ENCODE assay signal across 1 cellular context in the genomic region with DNA sequence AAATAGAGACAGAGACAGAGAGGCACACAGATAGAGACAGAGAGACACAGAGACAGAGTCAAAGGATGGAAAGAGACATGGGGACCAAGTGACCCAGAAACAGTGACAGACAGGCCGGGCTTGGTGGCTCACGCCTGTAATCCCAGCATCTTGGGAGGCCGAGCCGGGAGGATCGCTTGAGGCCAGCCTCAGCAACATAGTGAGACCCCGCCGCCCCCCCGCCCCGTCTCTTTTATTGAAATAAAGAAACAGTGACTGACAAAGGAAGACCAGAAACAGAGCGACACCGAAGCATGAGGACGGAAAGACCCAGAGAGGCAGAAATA.
TF ChIP-seq lines count a peak whose summit lies in the region.

No MANE protein-coding gene starts in this region.

TF ChIP-seq in K562, 482 proteins besides CTCF, POLR2A, EP300 and RAD21 (continued from another document and continues in another):
- TF ChIP-seq HDGF (IDR thresholded peaks at IDR 0.05) (no peak), HIVEP1 (CRISPR knock-in tag; IDR thresholded peaks at IDR 0.05) (no peak), MYNN (IDR thresholded peaks at IDR 0.05) (no peak), MYNN (CRISPR knock-in tag; IDR thresholded peaks at IDR 0.05) (no peak), FUS (optimal IDR thresholded peaks at IDR 0.05; ENCODE audit: low read depth, low read length) (no peak), SMARCA4 (IDR thresholded peaks at IDR 0.05) (0 out of 2 replicates have a peak, but pooled peaks have one; percentile 7), SIX5 (IDR thresholded peaks at IDR 0.05; ENCODE audit: borderline replicate concordance in 1 of 2, insufficient read depth in 1 of 2, low read depth in 1 of 2, low read length in 2 of 2) (no peak), CHD4 (IDR thresholded peaks at IDR 0.05; ENCODE audit: insufficient read depth, insufficient replicate concordance, low read depth, low read length, poor library complexity, severe bottlenecking) (no peak), SIN3A (IDR thresholded peaks at IDR 0.05; ENCODE audit: borderline replicate concordance in 2 of 2, control insufficient read depth in 1 of 2, low read depth in 2 of 2, low read length in 2 of 2) (no peak), ZNF707 (CRISPR knock-in tag; conservative IDR thresholded peaks at IDR 0.05) (no peak), ZBTB1 (CRISPR knock-in tag; IDR thresholded peaks at IDR 0.05; ENCODE audit: borderline replicate concordance, low read depth) (no peak), MAFF (IDR thresholded peaks at IDR 0.05; ENCODE audit: low read length) (no peak), SNRNP70 (optimal IDR thresholded peaks at IDR 0.05; ENCODE audit: low read depth, low read length) (no peak), RFX1 (IDR thresholded peaks at IDR 0.05) (no peak), ZNF584 (CRISPR knock-in tag; IDR thresholded peaks at IDR 0.05; ENCODE audit: low read depth) (no peak), ZEB2 (IDR thresholded peaks at IDR 0.05) (no peak), TEAD4 (IDR thresholded peaks at IDR 0.05; ENCODE audit: low read length) (no peak), TEAD4 (CRISPR knock-in tag; IDR thresholded peaks at IDR 0.05; ENCODE audit: borderline replicate concordance) (no peak), SP1 (CRISPR knock-in tag; IDR thresholded peaks at IDR 0.05) (0 out of 2 replicates have a peak, but pooled peaks have one; percentile 17), PHF20 (IDR thresholded peaks at IDR 0.05; ENCODE audit: partially characterized antibody) (peak; percentile 34), ZNF316 (IDR thresholded peaks at IDR 0.05) (0 out of 2 replicates have a peak, but pooled peaks have one; percentile 0), ELF4 (CRISPR knock-in tag; IDR thresholded peaks at IDR 0.05) (no peak), ZNF586 (CRISPR knock-in tag; conservative IDR thresholded peaks at IDR 0.05) (no peak), ATF7 (IDR thresholded peaks at IDR 0.05) (no peak), IFI16 (CRISPR knock-in tag; IDR thresholded peaks at IDR 0.05) (no peak), MYC (IDR thresholded peaks at IDR 0.05; ENCODE audit: low read depth, low read length) (no peak), MYC (CRISPR knock-in tag; IDR thresholded peaks at IDR 0.05; ENCODE audit: borderline replicate concordance, low read depth) (no peak), NFE2 (IDR thresholded peaks at IDR 0.05; ENCODE audit: low read depth) (no peak), SMAD1 (IDR thresholded peaks at IDR 0.05; ENCODE audit: low read depth, low read length, partially characterized antibody) (no peak), HNRNPL (IDR thresholded peaks at IDR 0.05; ENCODE audit: low read depth, low read length) (no peak), CBFB (CRISPR knock-in tag; IDR thresholded peaks at IDR 0.05) (no peak), RNF2 (IDR thresholded peaks at IDR 0.05) (no peak), KLF13 (tag; IDR thresholded peaks at IDR 0.05; ENCODE audit: borderline replicate concordance, low read depth) (no peak), MCM5 (IDR thresholded peaks at IDR 0.05; ENCODE audit: low read depth) (no peak)
- TF ChIP-seq, protein P1, sequence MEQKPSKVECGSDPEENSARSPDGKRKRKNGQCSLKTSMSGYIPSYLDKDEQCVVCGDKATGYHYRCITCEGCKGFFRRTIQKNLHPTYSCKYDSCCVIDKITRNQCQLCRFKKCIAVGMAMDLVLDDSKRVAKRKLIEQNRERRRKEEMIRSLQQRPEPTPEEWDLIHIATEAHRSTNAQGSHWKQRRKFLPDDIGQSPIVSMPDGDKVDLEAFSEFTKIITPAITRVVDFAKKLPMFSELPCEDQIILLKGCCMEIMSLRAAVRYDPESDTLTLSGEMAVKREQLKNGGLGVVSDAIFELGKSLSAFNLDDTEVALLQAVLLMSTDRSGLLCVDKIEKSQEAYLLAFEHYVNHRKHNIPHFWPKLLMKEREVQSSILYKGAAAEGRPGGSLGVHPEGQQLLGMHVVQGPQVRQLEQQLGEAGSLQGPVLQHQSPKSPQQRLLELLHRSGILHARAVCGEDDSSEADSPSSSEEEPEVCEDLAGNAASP (IDR thresholded peaks at IDR 0.05), result no peak
- TF ChIP-seq, protein P2, sequence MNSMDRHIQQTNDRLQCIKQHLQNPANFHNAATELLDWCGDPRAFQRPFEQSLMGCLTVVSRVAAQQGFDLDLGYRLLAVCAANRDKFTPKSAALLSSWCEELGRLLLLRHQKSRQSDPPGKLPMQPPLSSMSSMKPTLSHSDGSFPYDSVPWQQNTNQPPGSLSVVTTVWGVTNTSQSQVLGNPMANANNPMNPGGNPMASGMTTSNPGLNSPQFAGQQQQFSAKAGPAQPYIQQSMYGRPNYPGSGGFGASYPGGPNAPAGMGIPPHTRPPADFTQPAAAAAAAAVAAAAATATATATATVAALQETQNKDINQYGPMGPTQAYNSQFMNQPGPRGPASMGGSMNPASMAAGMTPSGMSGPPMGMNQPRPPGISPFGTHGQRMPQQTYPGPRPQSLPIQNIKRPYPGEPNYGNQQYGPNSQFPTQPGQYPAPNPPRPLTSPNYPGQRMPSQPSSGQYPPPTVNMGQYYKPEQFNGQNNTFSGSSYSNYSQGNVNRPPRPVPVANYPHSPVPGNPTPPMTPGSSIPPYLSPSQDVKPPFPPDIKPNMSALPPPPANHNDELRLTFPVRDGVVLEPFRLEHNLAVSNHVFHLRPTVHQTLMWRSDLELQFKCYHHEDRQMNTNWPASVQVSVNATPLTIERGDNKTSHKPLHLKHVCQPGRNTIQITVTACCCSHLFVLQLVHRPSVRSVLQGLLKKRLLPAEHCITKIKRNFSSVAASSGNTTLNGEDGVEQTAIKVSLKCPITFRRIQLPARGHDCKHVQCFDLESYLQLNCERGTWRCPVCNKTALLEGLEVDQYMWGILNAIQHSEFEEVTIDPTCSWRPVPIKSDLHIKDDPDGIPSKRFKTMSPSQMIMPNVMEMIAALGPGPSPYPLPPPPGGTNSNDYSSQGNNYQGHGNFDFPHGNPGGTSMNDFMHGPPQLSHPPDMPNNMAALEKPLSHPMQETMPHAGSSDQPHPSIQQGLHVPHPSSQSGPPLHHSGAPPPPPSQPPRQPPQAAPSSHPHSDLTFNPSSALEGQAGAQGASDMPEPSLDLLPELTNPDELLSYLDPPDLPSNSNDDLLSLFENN (IDR thresholded peaks at IDR 0.05; ENCODE audit: low read depth in 2 of 2, low read length in 2 of 2), result no peak
- TF ChIP-seq, protein P3, sequence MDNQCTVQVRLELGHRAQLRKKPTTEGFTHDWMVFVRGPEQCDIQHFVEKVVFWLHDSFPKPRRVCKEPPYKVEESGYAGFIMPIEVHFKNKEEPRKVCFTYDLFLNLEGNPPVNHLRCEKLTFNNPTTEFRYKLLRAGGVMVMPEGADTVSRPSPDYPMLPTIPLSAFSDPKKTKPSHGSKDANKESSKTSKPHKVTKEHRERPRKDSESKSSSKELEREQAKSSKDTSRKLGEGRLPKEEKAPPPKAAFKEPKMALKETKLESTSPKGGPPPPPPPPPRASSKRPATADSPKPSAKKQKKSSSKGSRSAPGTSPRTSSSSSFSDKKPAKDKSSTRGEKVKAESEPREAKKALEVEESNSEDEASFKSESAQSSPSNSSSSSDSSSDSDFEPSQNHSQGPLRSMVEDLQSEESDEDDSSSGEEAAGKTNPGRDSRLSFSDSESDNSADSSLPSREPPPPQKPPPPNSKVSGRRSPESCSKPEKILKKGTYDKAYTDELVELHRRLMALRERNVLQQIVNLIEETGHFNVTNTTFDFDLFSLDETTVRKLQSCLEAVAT (IDR thresholded peaks at IDR 0.05), result no peak
- TF ChIP-seq, protein P4, sequence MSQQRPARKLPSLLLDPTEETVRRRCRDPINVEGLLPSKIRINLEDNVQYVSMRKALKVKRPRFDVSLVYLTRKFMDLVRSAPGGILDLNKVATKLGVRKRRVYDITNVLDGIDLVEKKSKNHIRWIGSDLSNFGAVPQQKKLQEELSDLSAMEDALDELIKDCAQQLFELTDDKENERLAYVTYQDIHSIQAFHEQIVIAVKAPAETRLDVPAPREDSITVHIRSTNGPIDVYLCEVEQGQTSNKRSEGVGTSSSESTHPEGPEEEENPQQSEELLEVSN (IDR thresholded peaks at IDR 0.05; ENCODE audit: borderline replicate concordance in 1 of 2, extremely low read depth in 1 of 2, insufficient read depth in 1 of 2, insufficient read length in 1 of 2, low read depth in 1 of 2, low read length in 1 of 2, poor library complexity in 1 of 2, severe bottlenecking in 1 of 2), result no peak
- TF ChIP-seq, protein P5, sequence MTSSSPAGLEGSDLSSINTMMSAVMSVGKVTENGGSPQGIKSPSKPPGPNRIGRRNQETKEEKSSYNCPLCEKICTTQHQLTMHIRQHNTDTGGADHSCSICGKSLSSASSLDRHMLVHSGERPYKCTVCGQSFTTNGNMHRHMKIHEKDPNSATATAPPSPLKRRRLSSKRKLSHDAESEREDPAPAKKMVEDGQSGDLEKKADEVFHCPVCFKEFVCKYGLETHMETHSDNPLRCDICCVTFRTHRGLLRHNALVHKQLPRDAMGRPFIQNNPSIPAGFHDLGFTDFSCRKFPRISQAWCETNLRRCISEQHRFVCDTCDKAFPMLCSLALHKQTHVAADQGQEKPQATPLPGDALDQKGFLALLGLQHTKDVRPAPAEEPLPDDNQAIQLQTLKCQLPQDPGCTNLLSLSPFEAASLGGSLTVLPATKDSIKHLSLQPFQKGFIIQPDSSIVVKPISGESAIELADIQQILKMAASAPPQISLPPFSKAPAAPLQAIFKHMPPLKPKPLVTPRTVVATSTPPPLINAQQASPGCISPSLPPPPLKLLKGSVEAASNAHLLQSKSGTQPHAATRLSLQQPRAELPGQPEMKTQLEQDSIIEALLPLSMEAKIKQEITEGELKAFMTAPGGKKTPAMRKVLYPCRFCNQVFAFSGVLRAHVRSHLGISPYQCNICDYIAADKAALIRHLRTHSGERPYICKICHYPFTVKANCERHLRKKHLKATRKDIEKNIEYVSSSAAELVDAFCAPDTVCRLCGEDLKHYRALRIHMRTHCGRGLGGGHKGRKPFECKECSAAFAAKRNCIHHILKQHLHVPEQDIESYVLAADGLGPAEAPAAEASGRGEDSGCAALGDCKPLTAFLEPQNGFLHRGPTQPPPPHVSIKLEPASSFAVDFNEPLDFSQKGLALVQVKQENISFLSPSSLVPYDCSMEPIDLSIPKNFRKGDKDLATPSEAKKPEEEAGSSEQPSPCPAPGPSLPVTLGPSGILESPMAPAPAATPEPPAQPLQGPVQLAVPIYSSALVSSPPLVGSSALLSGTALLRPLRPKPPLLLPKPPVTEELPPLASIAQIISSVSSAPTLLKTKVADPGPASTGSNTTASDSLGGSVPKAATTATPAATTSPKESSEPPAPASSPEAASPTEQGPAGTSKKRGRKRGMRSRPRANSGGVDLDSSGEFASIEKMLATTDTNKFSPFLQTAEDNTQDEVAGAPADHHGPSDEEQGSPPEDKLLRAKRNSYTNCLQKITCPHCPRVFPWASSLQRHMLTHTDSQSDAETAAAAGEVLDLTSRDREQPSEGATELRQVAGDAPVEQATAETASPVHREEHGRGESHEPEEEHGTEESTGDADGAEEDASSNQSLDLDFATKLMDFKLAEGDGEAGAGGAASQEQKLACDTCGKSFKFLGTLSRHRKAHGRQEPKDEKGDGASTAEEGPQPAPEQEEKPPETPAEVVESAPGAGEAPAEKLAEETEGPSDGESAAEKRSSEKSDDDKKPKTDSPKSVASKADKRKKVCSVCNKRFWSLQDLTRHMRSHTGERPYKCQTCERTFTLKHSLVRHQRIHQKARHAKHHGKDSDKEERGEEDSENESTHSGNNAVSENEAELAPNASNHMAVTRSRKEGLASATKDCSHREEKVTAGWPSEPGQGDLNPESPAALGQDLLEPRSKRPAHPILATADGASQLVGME (CRISPR knock-in tag; IDR thresholded peaks at IDR 0.05), result no peak
- TF ChIP-seq, protein P6, sequence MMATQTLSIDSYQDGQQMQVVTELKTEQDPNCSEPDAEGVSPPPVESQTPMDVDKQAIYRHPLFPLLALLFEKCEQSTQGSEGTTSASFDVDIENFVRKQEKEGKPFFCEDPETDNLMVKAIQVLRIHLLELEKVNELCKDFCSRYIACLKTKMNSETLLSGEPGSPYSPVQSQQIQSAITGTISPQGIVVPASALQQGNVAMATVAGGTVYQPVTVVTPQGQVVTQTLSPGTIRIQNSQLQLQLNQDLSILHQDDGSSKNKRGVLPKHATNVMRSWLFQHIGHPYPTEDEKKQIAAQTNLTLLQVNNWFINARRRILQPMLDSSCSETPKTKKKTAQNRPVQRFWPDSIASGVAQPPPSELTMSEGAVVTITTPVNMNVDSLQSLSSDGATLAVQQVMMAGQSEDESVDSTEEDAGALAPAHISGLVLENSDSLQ (IDR thresholded peaks at IDR 0.05), result peak; percentile 49; the same call in 1 of the 2 replicates
- TF ChIP-seq, protein P7, sequence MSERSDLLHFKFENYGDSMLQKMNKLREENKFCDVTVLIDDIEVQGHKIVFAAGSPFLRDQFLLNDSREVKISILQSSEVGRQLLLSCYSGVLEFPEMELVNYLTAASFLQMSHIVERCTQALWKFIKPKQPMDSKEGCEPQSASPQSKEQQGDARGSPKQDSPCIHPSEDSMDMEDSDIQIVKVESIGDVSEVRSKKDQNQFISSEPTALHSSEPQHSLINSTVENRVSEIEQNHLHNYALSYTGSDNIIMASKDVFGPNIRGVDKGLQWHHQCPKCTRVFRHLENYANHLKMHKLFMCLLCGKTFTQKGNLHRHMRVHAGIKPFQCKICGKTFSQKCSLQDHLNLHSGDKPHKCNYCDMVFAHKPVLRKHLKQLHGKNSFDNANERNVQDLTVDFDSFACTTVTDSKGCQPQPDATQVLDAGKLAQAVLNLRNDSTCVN (CRISPR knock-in tag; IDR thresholded peaks at IDR 0.05), result no peak
- TF ChIP-seq, protein P8, sequence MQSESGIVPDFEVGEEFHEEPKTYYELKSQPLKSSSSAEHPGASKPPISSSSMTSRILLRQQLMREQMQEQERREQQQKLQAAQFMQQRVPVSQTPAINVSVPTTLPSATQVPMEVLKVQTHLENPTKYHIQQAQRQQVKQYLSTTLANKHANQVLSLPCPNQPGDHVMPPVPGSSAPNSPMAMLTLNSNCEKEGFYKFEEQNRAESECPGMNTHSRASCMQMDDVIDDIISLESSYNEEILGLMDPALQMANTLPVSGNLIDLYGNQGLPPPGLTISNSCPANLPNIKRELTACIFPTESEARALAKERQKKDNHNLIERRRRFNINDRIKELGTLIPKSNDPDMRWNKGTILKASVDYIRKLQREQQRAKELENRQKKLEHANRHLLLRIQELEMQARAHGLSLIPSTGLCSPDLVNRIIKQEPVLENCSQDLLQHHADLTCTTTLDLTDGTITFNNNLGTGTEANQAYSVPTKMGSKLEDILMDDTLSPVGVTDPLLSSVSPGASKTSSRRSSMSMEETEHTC (IDR thresholded peaks at IDR 0.05), result no peak
- TF ChIP-seq, protein P9, sequence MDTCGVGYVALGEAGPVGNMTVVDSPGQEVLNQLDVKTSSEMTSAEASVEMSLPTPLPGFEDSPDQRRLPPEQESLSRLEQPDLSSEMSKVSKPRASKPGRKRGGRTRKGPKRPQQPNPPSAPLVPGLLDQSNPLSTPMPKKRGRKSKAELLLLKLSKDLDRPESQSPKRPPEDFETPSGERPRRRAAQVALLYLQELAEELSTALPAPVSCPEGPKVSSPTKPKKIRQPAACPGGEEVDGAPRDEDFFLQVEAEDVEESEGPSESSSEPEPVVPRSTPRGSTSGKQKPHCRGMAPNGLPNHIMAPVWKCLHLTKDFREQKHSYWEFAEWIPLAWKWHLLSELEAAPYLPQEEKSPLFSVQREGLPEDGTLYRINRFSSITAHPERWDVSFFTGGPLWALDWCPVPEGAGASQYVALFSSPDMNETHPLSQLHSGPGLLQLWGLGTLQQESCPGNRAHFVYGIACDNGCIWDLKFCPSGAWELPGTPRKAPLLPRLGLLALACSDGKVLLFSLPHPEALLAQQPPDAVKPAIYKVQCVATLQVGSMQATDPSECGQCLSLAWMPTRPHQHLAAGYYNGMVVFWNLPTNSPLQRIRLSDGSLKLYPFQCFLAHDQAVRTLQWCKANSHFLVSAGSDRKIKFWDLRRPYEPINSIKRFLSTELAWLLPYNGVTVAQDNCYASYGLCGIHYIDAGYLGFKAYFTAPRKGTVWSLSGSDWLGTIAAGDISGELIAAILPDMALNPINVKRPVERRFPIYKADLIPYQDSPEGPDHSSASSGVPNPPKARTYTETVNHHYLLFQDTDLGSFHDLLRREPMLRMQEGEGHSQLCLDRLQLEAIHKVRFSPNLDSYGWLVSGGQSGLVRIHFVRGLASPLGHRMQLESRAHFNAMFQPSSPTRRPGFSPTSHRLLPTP (IDR thresholded peaks at IDR 0.05; ENCODE audit: borderline replicate concordance, extremely low read depth, insufficient read length), result no peak
